32 cellular contexts compared by ENCODE assay signal in the genomic region with DNA sequence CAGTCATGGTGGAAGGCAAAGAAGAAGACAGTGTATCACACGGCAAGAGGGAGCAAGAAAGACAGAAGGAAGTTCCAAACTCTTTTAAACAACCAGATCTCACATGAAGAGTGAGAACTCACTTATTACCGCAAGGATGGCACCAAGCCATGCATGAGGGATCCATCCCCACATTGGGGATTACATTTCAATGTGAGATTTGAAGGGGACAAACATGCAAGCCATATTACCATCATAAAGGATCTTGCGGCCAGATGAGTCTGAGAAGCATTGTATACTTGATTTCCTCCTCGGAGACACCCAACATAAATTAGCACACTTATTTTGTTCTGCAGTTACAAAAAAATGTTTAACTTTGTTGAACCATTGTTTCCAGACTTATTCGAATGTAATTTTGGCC.
"Had no signal": no experiment of that assay in that cellular context is flagged by ENCODE, and none has a peak within 500 bp of the region (broad histone marks: within the 10 kb centered on the region; RNA-seq: fewer than 3 reads in every experiment).

No MANE protein-coding gene starts in this region.

- H3K4me1 ChIP-seq: adrenal gland, body of pancreas, esophagus squamous epithelium, gastroesophageal sphincter, heart right ventricle had no signal

- H3K4me3 Mint-ChIP-seq: activated CD4-positive, alpha-beta memory T cell treated with anti-CD3 and anti-CD28 coated beads, Interleukin-2, amount 10 ng/mL, durations not matched to agents 7 days and 5 days; activated CD4-positive, alpha-beta T cell treated with anti-CD3 and anti-CD28 coated beads for 36 hours; activated CD4-positive, alpha-beta T cell treated with anti-CD3 and anti-CD28 coated beads, Interleukin-2, amount 10 ng/mL, durations not matched to agents 7 days and 5 days; activated naive CD8-positive, alpha-beta T cell treated with anti-CD3 and anti-CD28 coated beads for 36 hours; activated naive CD8-positive, alpha-beta T cell treated with anti-CD3 and anti-CD28 coated beads, Interleukin-2, amount 50 U/mL, for 24 hours; activated T-cell treated with anti-CD3 and anti-CD28 coated beads, Interleukin-2, amount 50 U/mL, for 4 hours; activated T-helper 17 cell treated with anti-CD3 and anti-CD28 coated beads, Interleukin-2, amount 50 U/mL, for 72 hours had no signal

- ATAC-seq: activated CD4-positive, alpha-beta T cell treated with anti-CD3 and anti-CD28 coated beads for 36 hours; activated naive CD8-positive, alpha-beta T cell treated with anti-CD3 and anti-CD28 coated beads, Interleukin-2, amount 50 U/mL, for 24 hours; activated T-cell treated with anti-CD3 and anti-CD28 coated beads, Interleukin-2, amount 50 U/mL, for 4 hours; activated T-helper 17 cell treated with anti-CD3 and anti-CD28 coated beads, Interleukin-2, amount 50 U/mL, for 72 hours; body of pancreas; gastroesophageal sphincter; heart right ventricle had no signal

- H3K36me3 ChIP-seq: adrenal gland, esophagus squamous epithelium, gastroesophageal sphincter, heart right ventricle had no signal

- H3K4me1 Mint-ChIP-seq: activated CD4-positive, alpha-beta T cell treated with anti-CD3 and anti-CD28 coated beads for 36 hours; activated naive CD8-positive, alpha-beta T cell treated with anti-CD3 and anti-CD28 coated beads for 36 hours; activated naive CD8-positive, alpha-beta T cell treated with anti-CD3 and anti-CD28 coated beads, Interleukin-2, amount 50 U/mL, for 24 hours had no signal

- H3K27ac Mint-ChIP-seq: activated CD4-positive, alpha-beta memory T cell treated with anti-CD3 and anti-CD28 coated beads, Interleukin-2, amount 10 ng/mL, durations not matched to agents 7 days and 5 days; activated CD4-positive, alpha-beta T cell treated with anti-CD3 and anti-CD28 coated beads for 36 hours; activated CD4-positive, alpha-beta T cell treated with anti-CD3 and anti-CD28 coated beads, Interleukin-2, amount 10 ng/mL, durations not matched to agents 7 days and 5 days; activated naive CD8-positive, alpha-beta T cell treated with anti-CD3 and anti-CD28 coated beads for 36 hours; activated naive CD8-positive, alpha-beta T cell treated with anti-CD3 and anti-CD28 coated beads, Interleukin-2, amount 50 U/mL, for 24 hours; activated T-helper 17 cell treated with anti-CD3 and anti-CD28 coated beads, Interleukin-2, amount 50 U/mL, for 72 hours had no signal

- H3K4me3 ChIP-seq: adrenal gland, body of pancreas, esophagus squamous epithelium, gastroesophageal sphincter, heart right ventricle had no signal

- H3K36me3 Mint-ChIP-seq: activated naive CD8-positive, alpha-beta T cell treated with anti-CD3 and anti-CD28 coated beads for 36 hours had no signal

- DNase-seq: activated CD4-positive, alpha-beta memory T cell treated with anti-CD3 and anti-CD28 coated beads, Interleukin-2, amount 10 ng/mL, durations not matched to agents 7 days and 5 days; activated CD4-positive, alpha-beta T cell treated with anti-CD3 and anti-CD28 coated beads for 36 hours; activated CD4-positive, alpha-beta T cell treated with anti-CD3 and anti-CD28 coated beads, Interleukin-2, amount 10 ng/mL, durations not matched to agents 7 days and 5 days; activated CD4-positive, alpha-beta T cell treated with anti-CD3 and anti-CD28 coated beads, Interleukin-2, amount 50 U/mL, for 4 hours; activated CD4-positive, CD25-positive, alpha-beta regulatory T cell; activated CD4-positive, CD25-positive, alpha-beta regulatory T cell treated with anti-CD3 and anti-CD28 coated beads, Interleukin-2, amount 50 U/mL, for 72 hours; activated CD8-positive, alpha-beta memory T cell treated with anti-CD3 and anti-CD28 coated beads for 24 hours; activated effector memory CD4-positive, alpha-beta T cell treated with Interleukin-2 at 50 U/mL for 16 hours; activated gamma-delta T cell treated with Interleukin-2 at 50 U/mL for 16 hours; activated naive CD4-positive, alpha-beta T cell treated with anti-CD3 and anti-CD28 coated beads, Interleukin-2, amount 50 U/mL, for 16 hours; activated naive CD4-positive, alpha-beta T cell treated with Interleukin-2 at 50 U/mL for 16 hours; activated naive CD8-positive, alpha-beta T cell treated with anti-CD3 and anti-CD28 coated beads for 36 hours; activated naive CD8-positive, alpha-beta T cell treated with anti-CD3 and anti-CD28 coated beads, Interleukin-2, amount 50 U/mL, for 24 hours; activated T-cell treated with anti-CD3 and anti-CD28 coated beads, Interleukin-2, amount 50 U/mL, for 4 hours; adrenal gland; amygdala; aorta; body of pancreas; caudate nucleus; cortex of kidney; dermis blood vessel endothelial cell; effector CD4-positive, alpha-beta T cell; esophagus squamous epithelium; foreskin melanocyte; heart right ventricle; T-helper 2 cell had no signal

- H3K27me3 Mint-ChIP-seq: activated CD4-positive, alpha-beta memory T cell treated with anti-CD3 and anti-CD28 coated beads, Interleukin-2, amount 10 ng/mL, durations not matched to agents 7 days and 5 days; activated T-helper 17 cell treated with anti-CD3 and anti-CD28 coated beads, Interleukin-2, amount 50 U/mL, for 72 hours had no signal

- H3K9me3 ChIP-seq: adrenal gland, body of pancreas, esophagus squamous epithelium, gastroesophageal sphincter, heart right ventricle had no signal

- H3K27me3 ChIP-seq: adrenal gland, body of pancreas, heart right ventricle had no signal

- H3K27ac ChIP-seq: adrenal gland, body of pancreas, epithelial cell of prostate, esophagus squamous epithelium, gastroesophageal sphincter, heart right ventricle had no signal

- H3K9me3 Mint-ChIP-seq: activated CD4-positive, alpha-beta memory T cell treated with anti-CD3 and anti-CD28 coated beads, Interleukin-2, amount 10 ng/mL, durations not matched to agents 7 days and 5 days; activated CD4-positive, alpha-beta T cell treated with anti-CD3 and anti-CD28 coated beads, Interleukin-2, amount 10 ng/mL, durations not matched to agents 7 days and 5 days; activated naive CD8-positive, alpha-beta T cell treated with anti-CD3 and anti-CD28 coated beads for 36 hours; activated naive CD8-positive, alpha-beta T cell treated with anti-CD3 and anti-CD28 coated beads, Interleukin-2, amount 50 U/mL, for 24 hours; activated T-cell treated with anti-CD3 and anti-CD28 coated beads, Interleukin-2, amount 50 U/mL, for 4 hours; activated T-helper 17 cell treated with anti-CD3 and anti-CD28 coated beads, Interleukin-2, amount 50 U/mL, for 72 hours had no signal

- FAIRE-seq: colon, endometrium, endothelial cell of umbilical vein had no signal
